ENCODE assay signal across 17 cellular contexts in the genomic region with DNA sequence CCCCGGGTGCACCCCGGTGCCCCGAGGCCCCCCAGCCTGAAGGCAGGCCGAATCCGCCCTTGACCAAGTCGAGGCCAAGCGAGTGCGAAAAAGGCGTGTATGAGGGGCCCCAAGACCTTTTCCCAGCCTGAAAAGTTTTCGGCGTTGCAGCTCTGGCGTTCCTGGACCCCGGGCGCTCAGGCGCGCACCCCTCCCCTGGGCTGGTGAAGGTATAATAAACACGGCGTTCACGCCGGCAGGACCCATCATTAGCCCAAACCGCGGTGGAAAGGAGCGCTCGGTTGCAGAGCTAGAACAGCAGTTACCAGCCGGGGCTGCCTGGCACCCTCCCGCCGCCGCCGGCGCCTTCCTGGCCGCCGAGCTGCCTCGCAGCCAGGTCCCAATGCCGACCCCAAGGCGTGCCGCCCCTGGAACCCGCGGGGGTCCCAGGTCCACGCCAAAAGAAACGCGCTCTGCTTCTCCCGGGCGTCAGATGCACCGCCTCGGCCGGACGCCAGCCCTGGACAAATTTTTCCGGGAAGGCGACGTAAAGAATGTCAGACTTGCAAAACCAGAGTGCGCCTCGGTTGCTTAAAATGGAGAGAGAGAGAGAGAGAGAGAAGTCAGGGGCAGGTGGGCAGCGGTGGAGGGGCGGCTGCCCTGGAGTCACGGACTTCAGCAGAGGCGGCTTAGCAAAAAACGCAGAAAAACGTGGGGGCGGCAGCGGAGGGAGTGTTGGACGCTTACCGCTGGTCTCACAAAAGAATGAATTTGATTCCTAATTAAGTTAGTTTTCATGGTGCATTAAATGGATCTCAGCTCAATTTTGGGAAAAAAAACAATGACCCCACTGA. TPM values are rescaled to one million over a fixed set of nuclear protein-coding genes. Genes with fewer than 3 reads are reported as not detected.
DNase-seq lines count a peak whose midpoint lies in the region; ATAC-seq and TF ChIP-seq lines count a peak whose summit lies in the region.
"Had no signal": no experiment of that assay in that cellular context is flagged by ENCODE, and none has a peak within 500 bp of the region (broad histone marks: within the 10 kb centered on the region; RNA-seq: fewer than 3 reads in every experiment).

No MANE protein-coding gene starts in this region.

- H3K4me3 Mint-ChIP-seq in activated T-cell treated with anti-CD3 and anti-CD28 coated beads, Interleukin-2, amount 50 U/mL, for 4 hours = no peak overlapping the region
- H3K4me3 Mint-ChIP-seq: activated CD4-positive, alpha-beta memory T cell treated with anti-CD3 and anti-CD28 coated beads for 36 hours; T-helper 1 cell treated with Interleukin-12 subunit alpha and Interleukin-12 subunit beta and Interleukin-4 antibody, amounts not matched to agents 30 μg/mL and 1 μg/mL, for 36 hours had no signal

- POLR2A ChIA-PET in AG04450 (lab: Yijun Ruan, JAX) = interaction anchor here (0.7 kb wide), 1 partner anchor 11 kb away, joined by 4 read pairs; a partner anchor contains a TSS

- peak overlapping the region; percentile 47 for H3K4me3 ChIP-seq in AG04450 (ENCODE audit: low read depth, low read length)
- peak overlapping the region; percentile 36 for H3K4me3 ChIP-seq in MG63
- peak overlapping the region in 3 of 4 experiments; percentile 24 to 52 (median 28) for H3K4me3 ChIP-seq in fibroblast of lung (replicated peaks in 1 of 4; ENCODE audit: control extremely low read depth in 1 of 4, insufficient read depth in 1 of 4, low read depth in 3 of 4, low read length in 4 of 4)
- H3K4me3 ChIP-seq in osteoblast (ENCODE audit: insufficient read depth, low read length) = no peak overlapping the region

- TF ChIP-seq CTCF in AG04450 (IDR thresholded peaks at IDR 0.05; ENCODE audit: low read depth, low read length) (no peak), fibroblast of lung (conservative IDR thresholded peaks at IDR 0.05 in 1 of 2, IDR thresholded peaks at IDR 0.05 in 1 of 2; ENCODE audit: low read depth in 1 of 2, low read length in 2 of 2) (no peak), osteoblast (IDR thresholded peaks at IDR 0.05; ENCODE audit: extremely low read depth, low read depth, low read length) (no peak)

- peaks cover 3% of the 10 kb centered on the region for H3K4me1 Mint-ChIP-seq in activated T-cell treated with anti-CD3 and anti-CD28 coated beads, Interleukin-2, amount 50 U/mL, for 4 hours (ENCODE audit: low read depth)

- no peak overlapping the region for H2AFZ ChIP-seq in fibroblast of lung (ENCODE audit: low read length)
- H2AFZ ChIP-seq in osteoblast (ENCODE audit: low read length) = no peak overlapping the region

- CTCF ChIA-PET in AG04450 (lab: Charles Lee) = no interaction called here

- no peak overlapping the region for H3K9ac ChIP-seq in fibroblast of lung (ENCODE audit: insufficient read depth, low read length)

- H3K9me3 ChIP-seq in AG04450 (ENCODE audit: control insufficient read depth, insufficient read depth, low read length) = peaks cover 12% of the 10 kb centered on the region; the same call in 1 of the 2 replicates
- no peaks in the 10 kb centered on the region for H3K9me3 ChIP-seq in MG63
- no peaks in the 10 kb centered on the region for H3K9me3 ChIP-seq in fibroblast of lung (ENCODE audit: control insufficient read depth, insufficient read depth, low read depth, low read length)
- no peaks in the 10 kb centered on the region for H3K9me3 ChIP-seq in osteoblast (ENCODE audit: low read depth, low read length)

- peaks cover 85% of the 10 kb centered on the region for H3K27me3 Mint-ChIP-seq in activated T-cell treated with anti-CD3 and anti-CD28 coated beads, Interleukin-2, amount 50 U/mL, for 4 hours (ENCODE audit: low read depth)

- H3K27me3 ChIP-seq in AG04450 (ENCODE audit: control insufficient read depth, insufficient read depth, low read length) (no peaks in the 10 kb centered on the region), MG63 (peaks cover 9% of the 10 kb centered on the region; the same call in 1 of the 2 replicates), fibroblast of lung (ENCODE audit: control insufficient read depth, insufficient read depth, low read length) (no peaks in the 10 kb centered on the region), osteoblast (ENCODE audit: insufficient read depth, low read length) (peaks cover 94% of the 10 kb centered on the region)

- H3K36me3 Mint-ChIP-seq in activated T-cell treated with anti-CD3 and anti-CD28 coated beads, Interleukin-2, amount 50 U/mL, for 4 hours (ENCODE audit: insufficient read depth) = no peaks in the 10 kb centered on the region
- H3K36me3 Mint-ChIP-seq: activated CD4-positive, alpha-beta memory T cell treated with anti-CD3 and anti-CD28 coated beads for 36 hours had no signal

- DNase-seq in AG04450 (ENCODE audit: low read depth, low spot score) = no peak
- peak; percentile 84 for DNase-seq in MG63
- DNase-seq in fibroblast of lung (ENCODE audit: low read depth in 2 of 2) = peak in 1 of 2 donors; percentile 63
- DNase-seq in osteoblast (ENCODE audit: insufficient read length, low spot score, missing footprints) = peak; percentile 80
- DNase-seq in NCI-H345 (lab: John Stamatoyannopoulos, UW) = no peak
- no peak for DNase-seq in DMS79 (lab: John Stamatoyannopoulos, UW)
- no peak for DNase-seq in activated T-cell treated with anti-CD3 and anti-CD28 coated beads, Interleukin-2, amount 50 U/mL, for 4 hours
- DNase-seq: activated CD4-positive, alpha-beta memory T cell treated with anti-CD3 and anti-CD28 coated beads for 36 hours; activated naive CD4-positive, alpha-beta T cell treated with Interleukin-2 at 50 U/mL for 16 hours; foreskin keratinocyte; MM.1S; NCI-H2171; nucleus accumbens; stimulated activated CD4-positive, alpha-beta T cell treated with anti-CD3 and anti-CD28 coated beads, Interleukin-15, amount 100 ng/mL, for 24 hours had no signal

- peaks cover under 1% of the 10 kb centered on the region for H3K4me1 ChIP-seq in fibroblast of lung (ENCODE audit: control insufficient read depth, extremely low read depth, insufficient read depth, low read length)
- H3K4me1 ChIP-seq in osteoblast (ENCODE audit: insufficient read depth, low read length) = no peaks in the 10 kb centered on the region
- H3K4me1 ChIP-seq: foreskin keratinocyte had no signal

- peaks cover 85% of the 10 kb centered on the region for H3K79me2 ChIP-seq in fibroblast of lung (ENCODE audit: control insufficient read depth, insufficient read depth, low read length)
- no peaks in the 10 kb centered on the region for H3K79me2 ChIP-seq in osteoblast (ENCODE audit: insufficient read depth, low read length)

- no peaks in the 10 kb centered on the region for H3K9me3 Mint-ChIP-seq in activated T-cell treated with anti-CD3 and anti-CD28 coated beads, Interleukin-2, amount 50 U/mL, for 4 hours
- H3K9me3 Mint-ChIP-seq: activated CD4-positive, alpha-beta memory T cell treated with anti-CD3 and anti-CD28 coated beads for 36 hours; T-helper 1 cell treated with Interleukin-12 subunit alpha and Interleukin-12 subunit beta and Interleukin-4 antibody, amounts not matched to agents 30 μg/mL and 1 μg/mL, for 36 hours had no signal

- ATAC-seq in HG02798 (IDR thresholded peaks at IDR 0.05; ENCODE audit: poor library complexity, unreplicated experiment) = no peak
- ATAC-seq in activated T-cell treated with anti-CD3 and anti-CD28 coated beads, Interleukin-2, amount 50 U/mL, for 4 hours = no peak
- ATAC-seq: foreskin keratinocyte had no signal

- no peaks in the 10 kb centered on the region for H4K20me1 ChIP-seq in fibroblast of lung (ENCODE audit: control insufficient read depth, extremely low read depth, insufficient read depth, low read length)
- peaks cover 5% of the 10 kb centered on the region for H4K20me1 ChIP-seq in osteoblast (ENCODE audit: insufficient read depth, low read length)

- H3K4me2 ChIP-seq in fibroblast of lung (ENCODE audit: extremely low read depth, insufficient read depth, low read length) (peak overlapping the region; percentile 75), osteoblast (ENCODE audit: insufficient read depth, low read length) (no peak overlapping the region)

- peaks cover 63% of the 10 kb centered on the region for H3K36me3 ChIP-seq in MG63
- H3K36me3 ChIP-seq in fibroblast of lung (ENCODE audit: control insufficient read depth, insufficient read depth, low read length) = peaks cover 5% of the 10 kb centered on the region
- no peaks in the 10 kb centered on the region for H3K36me3 ChIP-seq in osteoblast (ENCODE audit: insufficient read depth, low read length)

- H3K27ac ChIP-seq in AG04450 (ENCODE audit: low read depth, low read length) (peak overlapping the region; percentile 65), fibroblast of lung (ENCODE audit: insufficient read depth, low read length) (peak overlapping the region; percentile 66), osteoblast (ENCODE audit: low read depth, low read length) (no peak overlapping the region)
- H3K27ac ChIP-seq: foreskin keratinocyte had no signal

RNA-seq across cellular contexts. Expression of a gene that starts 11.4 kb away (rescaled TPM):
- polyA plus RNA-seq in AG04450 (2011; rRNA removed) (61.0 and 65.1 TPM in 2 replicates), fibroblast of lung (14.0 and 38.5 TPM in 2 replicates)
- 56.9 and 66.0 TPM in 2 replicates for polyA minus RNA-seq in AG04450 (2011; rRNA and poly(A)+ RNA removed)
- total RNA-seq in MG63 (2014; rRNA removed; shearing (Covaris generic); ENCODE audit: low replicate concordance) = 8.9 and 13.0 TPM in 2 replicates
- total RNA-seq in fibroblast of lung (15.9 and 31.5 TPM in 2 replicates), osteoblast (not detected in 2 replicates)
- 19.3 and 43.8 TPM in 2 replicates for polyA plus RNA-seq in fibroblast of lung (2012)
- polyA minus RNA-seq in fibroblast of lung (ENCODE audit: low replicate concordance) = 16.2 and 35.9 TPM in 2 replicates
- under 1 TPM; 0.05 to 0.08 (median 0.08) TPM for total RNA-seq in activated T-cell treated with anti-CD3 and anti-CD28 coated beads, Interleukin-2, amount 50 U/mL, for 4 hours
- total RNA-seq: activated CD4-positive, alpha-beta memory T cell treated with anti-CD3 and anti-CD28 coated beads for 36 hours; foreskin keratinocyte; kidney epithelial cell had no signal
- polyA plus RNA-seq: foreskin keratinocyte had no signal

RNA-seq across cellular contexts. Expression of a gene that starts 56.2 kb away (rescaled TPM):
- polyA plus RNA-seq in AG04450 (2011; rRNA removed) (15.6 and 16.7 TPM in 2 replicates), fibroblast of lung (11.4 and 13.1 TPM in 2 replicates)
- polyA minus RNA-seq in AG04450 (2011; rRNA and poly(A)+ RNA removed) = 22.9 and 23.5 TPM in 2 replicates
- total RNA-seq in MG63 (2014; rRNA removed; shearing (Covaris generic); ENCODE audit: low replicate concordance) = 40.8 and 43.8 TPM in 2 replicates
- total RNA-seq in fibroblast of lung (13.6 and 19.3 TPM in 2 replicates), osteoblast (18.5 and 20.3 TPM in 2 replicates)
- 9.3 and 9.7 TPM in 2 replicates for polyA plus RNA-seq in fibroblast of lung (2012)
- 5.9 and 16.3 TPM in 2 replicates for polyA minus RNA-seq in fibroblast of lung (ENCODE audit: low replicate concordance)
- total RNA-seq in activated T-cell treated with anti-CD3 and anti-CD28 coated beads, Interleukin-2, amount 50 U/mL, for 4 hours = 10 to 100 TPM; 18.9 to 21.2 (median 20.1) TPM

Comparison
In these comparisons a context has a peak if more than half of its experiments do, and no peak if none do; other contexts are left out.
1. DNase-seq: peak in MG63 (single experiment) and osteoblast (single experiment); none in AG04450 (single experiment), NCI-H345 (single experiment), DMS79 (single experiment) and activated T-cell treated with anti-CD3 and anti-CD28 coated beads, Interleukin-2, amount 50 U/mL, for 4 hours (single experiment).